Comparison of ENCODE assay signal across 8 cellular contexts in the genomic region with DNA sequence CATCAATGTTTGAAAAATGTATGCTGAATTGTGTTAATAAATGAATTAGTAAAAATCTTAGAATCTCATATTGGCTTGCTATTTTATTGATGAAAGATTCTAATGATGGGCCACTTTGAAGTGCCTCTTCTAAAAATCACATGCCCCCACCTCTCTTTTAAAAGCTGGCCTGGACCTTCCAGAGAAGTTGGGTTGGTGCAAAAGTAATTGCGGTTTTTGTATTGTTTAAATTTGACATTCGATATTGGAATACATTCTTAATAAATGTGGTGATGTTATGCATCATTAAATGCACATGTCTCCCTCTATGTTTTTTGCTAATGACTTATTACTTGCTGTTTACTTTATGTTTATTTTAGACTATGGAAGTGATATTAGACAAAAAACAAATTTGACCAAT.
"Had no signal": no experiment of that assay in that cellular context is flagged by ENCODE, and none has a peak within 500 bp of the region (broad histone marks: within the 10 kb centered on the region; RNA-seq: fewer than 3 reads in every experiment).

No MANE protein-coding gene starts in this region.

- ATAC-seq: GM12878 had no signal

- H3K4me3 ChIP-seq: GM12878 had no signal

- FAIRE-seq: G401.6, GM12878, GM12891, GM12892, GM18507, GM19239 had no signal

- DNase-seq: GDM1, GF-D8 had no signal
